In genomic region chr1:45101947-45102346, GRCh38 we compare ENCODE assay signal across 9 cellular contexts.
"Had no signal": no experiment of that assay in that cellular context is flagged by ENCODE, and none has a peak within 500 bp of the region (broad histone marks: within the 10 kb centered on the region; RNA-seq: fewer than 3 reads in every experiment).

No MANE protein-coding gene starts in this region.

- H3K27ac ChIP-seq: HL-60, KMS-11 had no signal

- H3K4me3 Mint-ChIP-seq: IgD-negative memory B cell had no signal

- H3K4me2 ChIP-seq: KMS-11 had no signal

- H3K9me3 Mint-ChIP-seq: IgD-negative memory B cell had no signal

- ATAC-seq: HepG2, K562 had no signal

- H3K36me3 Mint-ChIP-seq: IgD-negative memory B cell had no signal

- DNase-seq: IMR-90, KBM-7, KG1 had no signal

- H3K4me3 ChIP-seq: K562 had no signal

- FAIRE-seq: HepG2, HTR-8/SVneo, K562 had no signal
